ENCODE assay signal across 8 cellular contexts in the genomic region with DNA sequence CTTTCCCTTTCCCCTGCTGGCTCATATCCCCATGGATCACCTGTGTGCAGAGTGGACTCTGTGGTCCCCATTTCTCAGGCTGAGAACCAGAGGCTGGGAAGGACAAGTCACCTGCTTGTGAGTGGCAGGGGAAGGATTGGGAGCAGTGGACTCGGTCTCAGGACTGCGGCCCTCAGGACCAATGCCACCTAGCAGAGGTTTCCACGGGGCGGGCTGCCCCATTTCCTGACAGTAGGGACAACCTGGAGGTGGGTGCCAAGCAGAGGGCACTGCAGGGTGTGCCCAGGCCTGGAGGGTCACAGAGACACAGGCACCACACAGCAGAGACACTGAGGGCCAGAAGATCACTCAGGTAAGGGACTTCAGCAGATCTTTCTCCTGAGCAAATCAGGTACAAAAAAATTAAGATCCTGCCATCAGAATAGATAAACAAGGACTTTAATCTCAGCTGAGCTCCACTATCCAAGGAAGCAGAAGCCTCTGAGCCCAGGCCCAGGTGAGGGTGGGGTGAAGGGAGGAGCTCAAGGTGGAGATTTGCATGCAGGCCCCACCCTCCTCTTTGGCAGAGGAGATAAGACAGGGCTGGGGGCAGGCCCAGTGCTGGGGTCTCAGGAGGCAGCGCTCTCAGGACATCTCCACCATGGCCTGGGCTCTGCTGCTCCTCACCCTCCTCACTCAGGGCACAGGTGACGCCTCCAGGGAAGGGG.
DNase-seq lines count a peak whose midpoint lies in the region; ATAC-seq and TF ChIP-seq lines count a peak whose summit lies in the region.
"Not testable (repeated sequence)": the region's sequence is repeated elsewhere in the genome, so short reads cannot be mapped to it uniquely, and the experiment has no call there.

No MANE protein-coding gene starts in this region.

- not testable (repeated sequence) for TF ChIP-seq EP300 in esophagus muscularis mucosa (IDR thresholded peaks at IDR 0.05)

- peaks cover 35 to 65% (median 55%) of the 10 kb centered on the region in 4 donors for H3K4me1 Mint-ChIP-seq in CD4-positive, alpha-beta memory T cell
- peaks cover 24 to 60% (median 41%) of the 10 kb centered on the region in 3 donors for H3K4me1 Mint-ChIP-seq in T-cell
- H3K4me1 Mint-ChIP-seq in activated naive CD4-positive, alpha-beta T cell treated with anti-CD3 and anti-CD28 coated beads, Interleukin-2, amount 50 U/mL, for 24 hours: peaks cover 23% of the 10 kb centered on the region
- H3K4me1 Mint-ChIP-seq in naive thymus-derived CD8-positive, alpha-beta T cell: peaks cover 9 to 66% (median 57%) of the 10 kb centered on the region in 4 donors
- H3K4me1 Mint-ChIP-seq in stimulated activated memory B cell treated with anti-CD40 and anti-IgM and Interleukin-4, amounts not matched to agents 10 μg/mL and 1 μg/mL and 100 μg/mL, for 72 hours: peaks cover 11% of the 10 kb centered on the region

- H3K4me3 ChIP-seq in CD4-positive, alpha-beta memory T cell (ENCODE audit: low read length in 2 of 2); esophagus muscularis mucosa; right lobe of liver: not testable (repeated sequence)

- intact Hi-C loops in CD4-positive, alpha-beta memory T cell (cut with micrococcal nuclease); esophagus muscularis mucosa (cut with DNase I); right lobe of liver (cut with DNase I): not testable (repeated sequence)

- CTCF ChIA-PET in CD4-positive, alpha-beta memory T cell (lab: Charles Lee; ENCODE audit: partially characterized antibody): interaction anchor here (0.6 to 10.8 kb wide), 3 partner anchors 12 to 30 kb away, joined by 3 to 138 read pairs (median 96); no protein-coding TSS in a partner anchor
- CTCF ChIA-PET in T-cell (lab: Charles Lee): interaction anchor here in 1 of 2 donors (1.1 kb wide), 1 partner anchor 64 kb away, joined by 3 read pairs; no protein-coding TSS in a partner anchor

- 61% methylated on average over 6 of the region's 6 CpGs for WGBS in esophagus muscularis mucosa
- 45% methylated on average over 4 of the region's 6 CpGs for WGBS in right lobe of liver (ENCODE audit: insufficient coverage, low coverage, low lambda C conversion rate, missing lambda C conversion rate)

- H3K9me3 Mint-ChIP-seq in CD4-positive, alpha-beta memory T cell; T-cell; activated naive CD4-positive, alpha-beta T cell treated with anti-CD3 and anti-CD28 coated beads, Interleukin-2, amount 50 U/mL, for 24 hours; naive thymus-derived CD8-positive, alpha-beta T cell; stimulated activated memory B cell treated with anti-CD40 and anti-IgM and Interleukin-4, amounts not matched to agents 10 μg/mL and 1 μg/mL and 100 μg/mL, for 72 hours: not testable (repeated sequence)

- H3K27ac ChIP-seq in CD4-positive, alpha-beta memory T cell (ENCODE audit: low read depth, low read length); esophagus muscularis mucosa (replicated peaks in 1 of 4); right lobe of liver: not testable (repeated sequence)

- ATAC-seq in GM18873 (IDR thresholded peaks at IDR 0.05; ENCODE audit: low FRiP score, unreplicated experiment): peak; percentile 67
- ATAC-seq in T-cell (replicated peaks in 1 of 4); naive thymus-derived CD8-positive, alpha-beta T cell; stimulated activated memory B cell treated with anti-CD40 and anti-IgM and Interleukin-4, amounts not matched to agents 10 μg/mL and 1 μg/mL and 100 μg/mL, for 72 hours: not testable (repeated sequence)
- peak; percentile 18 to 63 (median 28) for ATAC-seq in right lobe of liver

- TF ChIP-seq POLR2A in esophagus muscularis mucosa (IDR thresholded peaks at IDR 0.05; ENCODE audit: low read depth); right lobe of liver (IDR thresholded peaks at IDR 0.05): not testable (repeated sequence)

- TF ChIP-seq CTCF in esophagus muscularis mucosa (IDR thresholded peaks at IDR 0.05); right lobe of liver (IDR thresholded peaks at IDR 0.05): not testable (repeated sequence)

- not testable (repeated sequence) for H3K9me3 ChIP-seq in CD4-positive, alpha-beta memory T cell (ENCODE audit: control insufficient read depth in 1 of 2, low read length in 2 of 2); esophagus muscularis mucosa; right lobe of liver

- H3K27ac Mint-ChIP-seq in CD4-positive, alpha-beta memory T cell: peak overlapping the region in 5 of 7 donors; percentile 27 to 81 (median 79)
- H3K27ac Mint-ChIP-seq in T-cell: peak overlapping the region; percentile 75 to 80
- H3K27ac Mint-ChIP-seq in activated naive CD4-positive, alpha-beta T cell treated with anti-CD3 and anti-CD28 coated beads, Interleukin-2, amount 50 U/mL, for 24 hours: not testable (repeated sequence)
- H3K27ac Mint-ChIP-seq in naive thymus-derived CD8-positive, alpha-beta T cell: peak overlapping the region in 7 of 10 donors; percentile 20 to 86 (median 66)
- peak overlapping the region; percentile 19 for H3K27ac Mint-ChIP-seq in stimulated activated memory B cell treated with anti-CD40 and anti-IgM and Interleukin-4, amounts not matched to agents 10 μg/mL and 1 μg/mL and 100 μg/mL, for 72 hours

- H3K27me3 Mint-ChIP-seq in CD4-positive, alpha-beta memory T cell; T-cell; activated naive CD4-positive, alpha-beta T cell treated with anti-CD3 and anti-CD28 coated beads, Interleukin-2, amount 50 U/mL, for 24 hours; naive thymus-derived CD8-positive, alpha-beta T cell; stimulated activated memory B cell treated with anti-CD40 and anti-IgM and Interleukin-4, amounts not matched to agents 10 μg/mL and 1 μg/mL and 100 μg/mL, for 72 hours: not testable (repeated sequence)

- peaks cover 36% of the 10 kb centered on the region for H3K4me1 ChIP-seq in CD4-positive, alpha-beta memory T cell (ENCODE audit: insufficient read depth, low read length)
- not testable (repeated sequence) for H3K4me1 ChIP-seq in esophagus muscularis mucosa
- peaks cover 0 to 15% (median 7%) of the 10 kb centered on the region in 4 donors for H3K4me1 ChIP-seq in right lobe of liver

- DNase-seq in CD4-positive, alpha-beta memory T cell; T-cell; right lobe of liver; naive thymus-derived CD8-positive, alpha-beta T cell: not testable (repeated sequence)
- peak; percentile 37 for DNase-seq in esophagus muscularis mucosa (ENCODE audit: extremely low spot score)

- H3K36me3 ChIP-seq in CD4-positive, alpha-beta memory T cell (ENCODE audit: insufficient read depth, low read length); esophagus muscularis mucosa; right lobe of liver: not testable (repeated sequence)

- not testable (repeated sequence) for H3K27me3 ChIP-seq in CD4-positive, alpha-beta memory T cell (ENCODE audit: insufficient read depth, low read length); right lobe of liver
- H3K27me3 ChIP-seq in esophagus muscularis mucosa: peaks cover 0 to 10% (median 0%) of the 10 kb centered on the region in 4 donors

- H3K36me3 Mint-ChIP-seq in CD4-positive, alpha-beta memory T cell; T-cell; activated naive CD4-positive, alpha-beta T cell treated with anti-CD3 and anti-CD28 coated beads, Interleukin-2, amount 50 U/mL, for 24 hours; naive thymus-derived CD8-positive, alpha-beta T cell; stimulated activated memory B cell treated with anti-CD40 and anti-IgM and Interleukin-4, amounts not matched to agents 10 μg/mL and 1 μg/mL and 100 μg/mL, for 72 hours: not testable (repeated sequence)

- H3K4me3 Mint-ChIP-seq in CD4-positive, alpha-beta memory T cell: peak overlapping the region in 6 of 8 donors; percentile 33 to 87 (median 66)
- H3K4me3 Mint-ChIP-seq in T-cell: peak overlapping the region in 2 of 3 donors; percentile 21 to 22
- peak overlapping the region; percentile 42 for H3K4me3 Mint-ChIP-seq in activated naive CD4-positive, alpha-beta T cell treated with anti-CD3 and anti-CD28 coated beads, Interleukin-2, amount 50 U/mL, for 24 hours
- peak overlapping the region in 3 of 10 donors; percentile 67 to 79 (median 72) for H3K4me3 Mint-ChIP-seq in naive thymus-derived CD8-positive, alpha-beta T cell
- peak overlapping the region; percentile 61 for H3K4me3 Mint-ChIP-seq in stimulated activated memory B cell treated with anti-CD40 and anti-IgM and Interleukin-4, amounts not matched to agents 10 μg/mL and 1 μg/mL and 100 μg/mL, for 72 hours

- POLR2A ChIA-PET in CD4-positive, alpha-beta memory T cell (lab: Charles Lee; ENCODE audit: partially characterized antibody): interaction anchor here (1.0 to 3.0 kb wide), 4 partner anchors 25 to 62 kb away, joined by 3 to 13 read pairs (median 6); no protein-coding TSS in a partner anchor
- POLR2A ChIA-PET in T-cell (lab: Charles Lee); naive thymus-derived CD8-positive, alpha-beta T cell (lab: Charles Lee): not testable (repeated sequence)
